Comparison of ENCODE assay signal across 15 cellular contexts in genomic region chr2:108924444-108925251, GRCh38.
"Had no signal": no experiment of that assay in that cellular context is flagged by ENCODE, and none has a peak within 500 bp of the region (broad histone marks: within the 10 kb centered on the region; RNA-seq: fewer than 3 reads in every experiment).

No MANE protein-coding gene starts in this region.

- H3K9me3 ChIP-seq: body of pancreas, pancreas, transverse colon had no signal

- H3K36me3 Mint-ChIP-seq: immature natural killer cell; memory B cell; stimulated activated effector memory CD8-positive, alpha-beta T cell treated with anti-CD3 and anti-CD28 coated beads, Interleukin-12 subunit alpha, Interleukin-12 subunit beta, amount 100 ng/mL, for 72 hours had no signal

- H3K4me1 ChIP-seq: body of pancreas, pancreas had no signal

- H3K27ac Mint-ChIP-seq: activated naive CD4-positive, alpha-beta T cell treated with anti-CD3 and anti-CD28 coated beads for 36 hours; activated T-helper 1 cell treated with anti-CD3 and anti-CD28 coated beads, Interleukin-12 subunit alpha, Interleukin-12 subunit beta, Interleukin-2, Interleukin-4 antibody, amounts not matched to agents 30 ng/mL and 10 ng/mL and 1 ng/mL, durations not matched to agents 14 hours and 24 hours and 36 hours; immature natural killer cell; memory B cell; stimulated activated effector memory CD8-positive, alpha-beta T cell treated with anti-CD3 and anti-CD28 coated beads, Interleukin-12 subunit alpha, Interleukin-12 subunit beta, amount 100 ng/mL, for 72 hours; T-helper 1 cell treated with Interleukin-12 subunit alpha and Interleukin-12 subunit beta and Interleukin-4 antibody, amounts not matched to agents 30 μg/mL and 1 μg/mL, for 36 hours had no signal

- H3K4me3 ChIP-seq: body of pancreas, pancreas, skin epidermis, transverse colon had no signal

- H3K27me3 ChIP-seq: body of pancreas, pancreas, transverse colon had no signal

- H3K9me3 Mint-ChIP-seq: activated naive CD4-positive, alpha-beta T cell treated with anti-CD3 and anti-CD28 coated beads for 36 hours; activated T-helper 1 cell treated with anti-CD3 and anti-CD28 coated beads, Interleukin-12 subunit alpha, Interleukin-12 subunit beta, Interleukin-2, Interleukin-4 antibody, amounts not matched to agents 30 ng/mL and 10 ng/mL and 1 ng/mL, durations not matched to agents 14 hours and 24 hours and 36 hours; immature natural killer cell; memory B cell; stimulated activated effector memory CD8-positive, alpha-beta T cell treated with anti-CD3 and anti-CD28 coated beads, Interleukin-12 subunit alpha, Interleukin-12 subunit beta, amount 100 ng/mL, for 72 hours; T-helper 1 cell treated with Interleukin-12 subunit alpha and Interleukin-12 subunit beta and Interleukin-4 antibody, amounts not matched to agents 30 μg/mL and 1 μg/mL, for 36 hours had no signal

- H3K4me3 Mint-ChIP-seq: activated naive CD4-positive, alpha-beta T cell treated with anti-CD3 and anti-CD28 coated beads for 36 hours; activated T-helper 1 cell treated with anti-CD3 and anti-CD28 coated beads, Interleukin-12 subunit alpha, Interleukin-12 subunit beta, Interleukin-2, Interleukin-4 antibody, amounts not matched to agents 30 ng/mL and 10 ng/mL and 1 ng/mL, durations not matched to agents 14 hours and 24 hours and 36 hours; immature natural killer cell; memory B cell; stimulated activated effector memory CD8-positive, alpha-beta T cell treated with anti-CD3 and anti-CD28 coated beads, Interleukin-12 subunit alpha, Interleukin-12 subunit beta, amount 100 ng/mL, for 72 hours; T-helper 1 cell treated with Interleukin-12 subunit alpha and Interleukin-12 subunit beta and Interleukin-4 antibody, amounts not matched to agents 30 μg/mL and 1 μg/mL, for 36 hours had no signal

- ATAC-seq: body of pancreas; pancreas; stimulated activated effector memory CD8-positive, alpha-beta T cell treated with anti-CD3 and anti-CD28 coated beads, Interleukin-12 subunit alpha, Interleukin-12 subunit beta, amount 100 ng/mL, for 72 hours had no signal

- H3K4me1 Mint-ChIP-seq: immature natural killer cell; memory B cell; stimulated activated effector memory CD8-positive, alpha-beta T cell treated with anti-CD3 and anti-CD28 coated beads, Interleukin-12 subunit alpha, Interleukin-12 subunit beta, amount 100 ng/mL, for 72 hours had no signal

- H3K36me3 ChIP-seq: pancreas, transverse colon had no signal

- DNase-seq: activated CD4-positive, alpha-beta T cell treated with anti-CD3 and anti-CD28 coated beads for 48 hours; activated naive CD4-positive, alpha-beta T cell treated with anti-CD3 and anti-CD28 coated beads for 36 hours; body of pancreas; cerebellar nuclear complex; dermis blood vessel endothelial cell; erythroblast; immature natural killer cell; retina; transverse colon had no signal

- H3K27ac ChIP-seq: body of pancreas, pancreas had no signal
